Comparison of ENCODE assay signal across 18 cellular contexts in the genomic region with DNA sequence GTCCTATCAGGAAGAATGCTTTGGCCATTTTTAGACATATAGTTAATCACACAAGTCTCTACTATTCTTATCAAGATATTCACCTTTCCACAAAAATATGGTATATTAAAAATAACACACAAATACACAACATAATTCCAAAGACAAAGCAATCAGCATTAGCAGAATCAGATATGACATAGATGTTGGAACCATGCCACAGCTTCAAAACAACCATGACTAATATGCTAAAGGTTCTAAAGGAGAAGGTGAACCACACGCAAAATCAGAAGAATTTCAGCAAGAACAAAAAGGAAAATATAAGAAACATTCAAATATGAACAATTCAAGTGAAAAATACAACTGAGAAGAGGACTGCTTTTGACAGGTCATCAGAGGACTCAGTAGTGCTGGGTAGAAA.
"Had no signal": no experiment of that assay in that cellular context is flagged by ENCODE, and none has a peak within 500 bp of the region (broad histone marks: within the 10 kb centered on the region; RNA-seq: fewer than 3 reads in every experiment).

No MANE protein-coding gene starts in this region.

- H3K27me3 Mint-ChIP-seq: naive thymus-derived CD8-positive, alpha-beta T cell; stimulated activated naive B cell treated with anti-CD40 and anti-IgM and Interleukin-4, amounts not matched to agents 10 μg/mL and 1 μg/mL and 100 μg/mL, for 72 hours; type B pancreatic cell had no signal

- H3K36me3 ChIP-seq: gastrocnemius medialis, neutrophil, stomach, thoracic aorta, uterus had no signal

- ATAC-seq: gastrocnemius medialis; left lobe of liver; mucosa of descending colon; naive thymus-derived CD8-positive, alpha-beta T cell; psoas muscle; sciatic nerve; stimulated activated naive B cell treated with anti-CD40 and anti-IgM and Interleukin-4, amounts not matched to agents 10 μg/mL and 1 μg/mL and 100 μg/mL, for 72 hours had no signal

- H3K4me1 ChIP-seq: gastrocnemius medialis, psoas muscle, stomach, uterus had no signal

- H3K4me3 ChIP-seq: gastrocnemius medialis, mucosa of descending colon, psoas muscle, stomach, thoracic aorta, uterus had no signal

- DNase-seq: dermis blood vessel endothelial cell; gastrocnemius medialis; islet precursor cell; naive thymus-derived CD8-positive, alpha-beta T cell; psoas muscle; retina; stimulated activated CD4-positive, alpha-beta T cell treated with anti-CD3 and anti-CD28 coated beads, Interleukin-2, amount 100 ng/mL, for 24 hours; stimulated activated CD4-positive, alpha-beta T cell treated with anti-CD3 and anti-CD28 coated beads, Interleukin-4, amount 100 ng/mL, for 4 hours; stimulated activated naive B cell treated with anti-CD40 and anti-IgM and Interleukin-4, amounts not matched to agents 10 μg/mL and 1 μg/mL and 100 μg/mL, for 72 hours; stomach; substantia nigra; uterus had no signal

- H3K9me3 ChIP-seq: gastrocnemius medialis, mucosa of descending colon, neutrophil, psoas muscle, stomach, thoracic aorta, uterus had no signal

- H3K27ac Mint-ChIP-seq: naive thymus-derived CD8-positive, alpha-beta T cell; stimulated activated naive B cell treated with anti-CD40 and anti-IgM and Interleukin-4, amounts not matched to agents 10 μg/mL and 1 μg/mL and 100 μg/mL, for 72 hours; type B pancreatic cell had no signal

- H3K9me3 Mint-ChIP-seq: stimulated activated naive B cell treated with anti-CD40 and anti-IgM and Interleukin-4, amounts not matched to agents 10 μg/mL and 1 μg/mL and 100 μg/mL, for 72 hours had no signal

- H3K4me3 Mint-ChIP-seq: naive thymus-derived CD8-positive, alpha-beta T cell; stimulated activated naive B cell treated with anti-CD40 and anti-IgM and Interleukin-4, amounts not matched to agents 10 μg/mL and 1 μg/mL and 100 μg/mL, for 72 hours; type B pancreatic cell had no signal

- H3K27me3 ChIP-seq: gastrocnemius medialis, neutrophil, stomach, uterus had no signal

- H3K4me1 Mint-ChIP-seq: naive thymus-derived CD8-positive, alpha-beta T cell; stimulated activated naive B cell treated with anti-CD40 and anti-IgM and Interleukin-4, amounts not matched to agents 10 μg/mL and 1 μg/mL and 100 μg/mL, for 72 hours had no signal

- H3K36me3 Mint-ChIP-seq: naive thymus-derived CD8-positive, alpha-beta T cell; stimulated activated naive B cell treated with anti-CD40 and anti-IgM and Interleukin-4, amounts not matched to agents 10 μg/mL and 1 μg/mL and 100 μg/mL, for 72 hours; type B pancreatic cell had no signal

- H3K27ac ChIP-seq: gastrocnemius medialis, neutrophil, psoas muscle, stomach, thoracic aorta, uterus had no signal
